ENCODE assay signal across 1 cellular context in the genomic region with DNA sequence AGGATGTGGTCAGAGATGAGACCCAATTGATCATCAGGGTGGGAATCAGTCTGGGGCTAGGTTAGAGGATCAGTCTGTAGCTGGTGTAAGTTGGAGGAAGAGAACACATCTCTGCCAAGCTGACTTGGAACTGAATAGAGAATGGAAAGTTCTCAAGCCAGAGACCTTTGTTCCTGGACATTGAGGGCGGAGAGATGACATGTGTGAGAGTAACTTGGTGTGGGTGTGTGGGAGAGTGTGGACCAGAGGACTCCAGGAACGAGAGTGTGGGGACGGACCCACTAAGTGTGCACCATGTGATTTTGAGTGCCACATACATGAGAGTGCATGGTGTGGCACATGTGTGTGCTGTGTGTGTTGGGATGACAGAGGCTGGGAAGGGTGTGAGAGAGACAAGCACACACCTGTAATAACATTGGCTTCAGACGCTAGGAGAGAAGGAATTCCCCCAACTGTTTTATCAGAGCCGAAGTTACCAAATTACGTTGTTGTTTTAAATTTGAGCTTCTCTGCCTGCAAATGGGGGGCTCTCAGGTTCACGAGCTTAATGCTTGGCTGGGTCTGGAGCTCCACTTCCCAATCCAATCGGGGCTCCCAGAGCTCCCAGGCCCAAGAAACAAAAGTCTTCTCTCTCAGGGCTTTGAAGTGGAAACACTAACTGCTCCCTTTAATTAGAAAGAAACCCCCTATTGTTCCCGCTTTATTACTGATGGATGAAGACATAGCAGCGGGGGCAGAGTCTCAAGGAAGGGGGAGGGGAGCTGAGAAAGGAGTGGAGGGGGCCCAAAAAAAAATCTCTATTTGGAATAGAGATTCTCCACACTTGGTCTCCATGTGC.
A peak's percentile ranks its signal among the peaks of the same experiment; 100 is the strongest.
TF ChIP-seq lines count a peak whose summit lies in the region.

No MANE protein-coding gene starts in this region.

TF ChIP-seq in GM23338, 12 proteins besides CTCF, POLR2A, EP300 and RAD21:
- TF ChIP-seq, protein P1, sequence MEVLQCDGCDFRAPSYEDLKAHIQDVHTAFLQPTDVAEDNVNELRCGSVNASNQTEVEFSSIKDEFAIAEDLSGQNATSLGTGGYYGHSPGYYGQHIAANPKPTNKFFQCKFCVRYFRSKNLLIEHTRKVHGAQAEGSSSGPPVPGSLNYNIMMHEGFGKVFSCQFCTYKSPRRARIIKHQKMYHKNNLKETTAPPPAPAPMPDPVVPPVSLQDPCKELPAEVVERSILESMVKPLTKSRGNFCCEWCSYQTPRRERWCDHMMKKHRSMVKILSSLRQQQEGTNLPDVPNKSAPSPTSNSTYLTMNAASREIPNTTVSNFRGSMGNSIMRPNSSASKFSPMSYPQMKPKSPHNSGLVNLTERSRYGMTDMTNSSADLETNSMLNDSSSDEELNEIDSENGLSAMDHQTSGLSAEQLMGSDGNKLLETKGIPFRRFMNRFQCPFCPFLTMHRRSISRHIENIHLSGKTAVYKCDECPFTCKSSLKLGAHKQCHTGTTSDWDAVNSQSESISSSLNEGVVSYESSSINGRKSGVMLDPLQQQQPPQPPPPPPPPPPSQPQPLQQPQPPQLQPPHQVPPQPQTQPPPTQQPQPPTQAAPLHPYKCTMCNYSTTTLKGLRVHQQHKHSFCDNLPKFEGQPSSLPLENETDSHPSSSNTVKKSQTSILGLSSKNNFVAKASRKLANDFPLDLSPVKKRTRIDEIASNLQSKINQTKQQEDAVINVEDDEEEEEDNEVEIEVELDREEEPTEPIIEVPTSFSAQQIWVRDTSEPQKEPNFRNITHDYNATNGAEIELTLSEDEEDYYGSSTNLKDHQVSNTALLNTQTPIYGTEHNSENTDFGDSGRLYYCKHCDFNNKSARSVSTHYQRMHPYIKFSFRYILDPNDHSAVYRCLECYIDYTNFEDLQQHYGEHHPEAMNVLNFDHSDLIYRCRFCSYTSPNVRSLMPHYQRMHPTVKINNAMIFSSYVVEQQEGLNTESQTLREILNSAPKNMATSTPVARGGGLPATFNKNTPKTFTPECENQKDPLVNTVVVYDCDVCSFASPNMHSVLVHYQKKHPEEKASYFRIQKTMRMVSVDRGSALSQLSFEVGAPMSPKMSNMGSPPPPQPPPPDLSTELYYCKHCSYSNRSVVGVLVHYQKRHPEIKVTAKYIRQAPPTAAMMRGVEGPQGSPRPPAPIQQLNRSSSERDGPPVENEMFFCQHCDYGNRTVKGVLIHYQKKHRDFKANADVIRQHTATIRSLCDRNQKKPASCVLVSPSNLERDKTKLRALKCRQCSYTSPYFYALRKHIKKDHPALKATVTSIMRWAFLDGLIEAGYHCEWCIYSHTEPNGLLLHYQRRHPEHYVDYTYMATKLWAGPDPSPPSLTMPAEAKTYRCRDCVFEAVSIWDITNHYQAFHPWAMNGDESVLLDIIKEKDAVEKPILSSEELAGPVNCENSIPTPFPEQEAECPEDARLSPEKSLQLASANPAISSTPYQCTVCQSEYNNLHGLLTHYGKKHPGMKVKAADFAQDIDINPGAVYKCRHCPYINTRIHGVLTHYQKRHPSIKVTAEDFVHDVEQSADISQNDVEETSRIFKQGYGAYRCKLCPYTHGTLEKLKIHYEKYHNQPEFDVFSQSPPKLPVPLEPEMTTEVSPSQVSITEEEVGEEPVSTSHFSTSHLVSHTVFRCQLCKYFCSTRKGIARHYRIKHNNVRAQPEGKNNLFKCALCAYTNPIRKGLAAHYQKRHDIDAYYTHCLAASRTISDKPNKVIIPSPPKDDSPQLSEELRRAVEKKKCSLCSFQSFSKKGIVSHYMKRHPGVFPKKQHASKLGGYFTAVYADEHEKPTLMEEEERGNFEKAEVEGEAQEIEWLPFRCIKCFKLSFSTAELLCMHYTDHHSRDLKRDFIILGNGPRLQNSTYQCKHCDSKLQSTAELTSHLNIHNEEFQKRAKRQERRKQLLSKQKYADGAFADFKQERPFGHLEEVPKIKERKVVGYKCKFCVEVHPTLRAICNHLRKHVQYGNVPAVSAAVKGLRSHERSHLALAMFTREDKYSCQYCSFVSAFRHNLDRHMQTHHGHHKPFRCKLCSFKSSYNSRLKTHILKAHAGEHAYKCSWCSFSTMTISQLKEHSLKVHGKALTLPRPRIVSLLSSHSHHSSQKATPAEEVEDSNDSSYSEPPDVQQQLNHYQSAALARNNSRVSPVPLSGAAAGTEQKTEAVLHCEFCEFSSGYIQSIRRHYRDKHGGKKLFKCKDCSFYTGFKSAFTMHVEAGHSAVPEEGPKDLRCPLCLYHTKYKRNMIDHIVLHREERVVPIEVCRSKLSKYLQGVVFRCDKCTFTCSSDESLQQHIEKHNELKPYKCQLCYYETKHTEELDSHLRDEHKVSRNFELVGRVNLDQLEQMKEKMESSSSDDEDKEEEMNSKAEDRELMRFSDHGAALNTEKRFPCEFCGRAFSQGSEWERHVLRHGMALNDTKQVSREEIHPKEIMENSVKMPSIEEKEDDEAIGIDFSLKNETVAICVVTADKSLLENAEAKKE (CRISPR knock-in tag; IDR thresholded peaks at IDR 0.05) = peak; percentile 50; the same call in 1 of the 2 replicates
- no peak for TF ChIP-seq EZH2 (IDR thresholded peaks at IDR 0.05; ENCODE audit: low read depth, unreplicated experiment)
